In the genomic region with DNA sequence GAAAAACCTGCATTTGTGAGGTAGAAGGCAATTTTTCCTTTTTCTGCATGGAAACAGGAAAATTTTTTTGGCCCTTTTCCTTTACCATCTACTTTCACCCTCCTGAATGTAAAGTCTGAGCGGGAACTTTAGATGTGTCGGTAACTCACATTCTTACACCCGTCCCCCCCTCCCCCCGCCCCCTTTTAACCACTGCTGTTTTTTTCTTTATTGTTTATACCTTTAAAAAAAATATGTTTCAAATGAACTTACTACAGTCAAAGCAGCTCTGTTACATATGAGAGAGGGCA, we compare ENCODE assay signal across 8 cellular contexts. TPM values are rescaled to one million over a fixed set of nuclear protein-coding genes. Genes with fewer than 3 reads are reported as not detected.
DNase-seq lines count a peak whose midpoint lies in the region; ATAC-seq and TF ChIP-seq lines count a peak whose summit lies in the region.

No MANE protein-coding gene starts in this region.

- peak; percentile 40 for DNase-seq in NCI-H345 (lab: John Stamatoyannopoulos, UW)
- DNase-seq in NCI-H345 treated with DMSO at 0.1 percent for 48 hours (lab: John Stamatoyannopoulos, UW; ENCODE audit: unreplicated experiment): no peak
- DNase-seq in stimulated activated naive B cell treated with anti-CD40 and anti-IgM and Interleukin-4, amounts not matched to agents 10 μg/mL and 1 μg/mL and 100 μg/mL, for 72 hours: no peak
- no peak for DNase-seq in mucosa of gallbladder (ENCODE audit: low spot score)
- no peak for DNase-seq in SIG-M5 treated with dmso at 0.1 percent for 504 hours (lab: John Stamatoyannopoulos, UW; ENCODE audit: unreplicated experiment)
- DNase-seq in activated CD8-positive, alpha-beta memory T cell treated with anti-CD3 and anti-CD28 coated beads for 24 hours: no peak

- no peaks in the 10 kb centered on the region for H3K9me3 Mint-ChIP-seq in stimulated activated naive B cell treated with anti-CD40 and anti-IgM and Interleukin-4, amounts not matched to agents 10 μg/mL and 1 μg/mL and 100 μg/mL, for 72 hours

- TF ChIP-seq CTCF in VCaP (conservative IDR thresholded peaks at IDR 0.05): no peak

- H3K27ac ChIP-seq in VCaP: peak overlapping the region; percentile 97

- H3K9ac ChIP-seq in iPS-15b (ENCODE audit: low read depth, low read length): no peak overlapping the region

- H3K36me3 Mint-ChIP-seq in stimulated activated naive B cell treated with anti-CD40 and anti-IgM and Interleukin-4, amounts not matched to agents 10 μg/mL and 1 μg/mL and 100 μg/mL, for 72 hours: peaks cover 0 to 4% of the 10 kb centered on the region in 2 donors

- peak overlapping the region; percentile 22 for H3K27ac Mint-ChIP-seq in stimulated activated naive B cell treated with anti-CD40 and anti-IgM and Interleukin-4, amounts not matched to agents 10 μg/mL and 1 μg/mL and 100 μg/mL, for 72 hours

- H3K4me1 Mint-ChIP-seq in stimulated activated naive B cell treated with anti-CD40 and anti-IgM and Interleukin-4, amounts not matched to agents 10 μg/mL and 1 μg/mL and 100 μg/mL, for 72 hours: peaks cover 55 to 77% of the 10 kb centered on the region in 2 donors

- no peaks in the 10 kb centered on the region for H3K9me3 ChIP-seq in iPS-15b (ENCODE audit: control insufficient read depth, insufficient read depth, low read length)

- peak overlapping the region; percentile 53 for H3K4me3 ChIP-seq in iPS-15b (ENCODE audit: low read depth, low read length)

- no peaks in the 10 kb centered on the region for H3K36me3 ChIP-seq in iPS-15b (ENCODE audit: control insufficient read depth, insufficient read depth, low read length)

- H3K4me3 Mint-ChIP-seq in stimulated activated naive B cell treated with anti-CD40 and anti-IgM and Interleukin-4, amounts not matched to agents 10 μg/mL and 1 μg/mL and 100 μg/mL, for 72 hours: peak overlapping the region; percentile 87 to 95

- no peak for ATAC-seq in stimulated activated naive B cell treated with anti-CD40 and anti-IgM and Interleukin-4, amounts not matched to agents 10 μg/mL and 1 μg/mL and 100 μg/mL, for 72 hours (replicated peaks)

- H3K27me3 Mint-ChIP-seq in stimulated activated naive B cell treated with anti-CD40 and anti-IgM and Interleukin-4, amounts not matched to agents 10 μg/mL and 1 μg/mL and 100 μg/mL, for 72 hours: peaks cover 7 to 8% of the 10 kb centered on the region in 2 donors

- H3K27me3 ChIP-seq in iPS-15b (ENCODE audit: control insufficient read depth, insufficient read depth, low read length): peaks cover 63% of the 10 kb centered on the region

- peaks cover 46% of the 10 kb centered on the region for H3K4me1 ChIP-seq in iPS-15b (ENCODE audit: control insufficient read depth, insufficient read depth, low read length)

RNA-seq across cellular contexts. Expression of a gene that starts 0.5 kb away (rescaled TPM):
- 54.1 TPM for total RNA-seq in mucosa of gallbladder
